Comparison of ENCODE assay signal across 1 cellular context in genomic region chr1:59361766-59362165, GRCh38.
A peak's percentile ranks its signal among the peaks of the same experiment; 100 is the strongest.
TF ChIP-seq lines count a peak whose summit lies in the region.

No MANE protein-coding gene starts in this region.

TF ChIP-seq in HepG2, 621 proteins besides CTCF, POLR2A, EP300 and RAD21:
- TF ChIP-seq ZBTB40 (IDR thresholded peaks at IDR 0.05): no peak
- TF ChIP-seq ZBTB40 (CRISPR knock-in tag; IDR thresholded peaks at IDR 0.05): no peak
- TF ChIP-seq USF2 (IDR thresholded peaks at IDR 0.05; ENCODE audit: low read depth, low read length): no peak
- TF ChIP-seq USF2 (CRISPR knock-in tag; IDR thresholded peaks at IDR 0.05; ENCODE audit: borderline replicate concordance): no peak
- TF ChIP-seq ZBTB33 (CRISPR knock-in tag; IDR thresholded peaks at IDR 0.05): 0 out of 2 replicates have a peak, but pooled peaks have one; percentile 21
- no peak for TF ChIP-seq ZFX (CRISPR knock-in tag; IDR thresholded peaks at IDR 0.05; ENCODE audit: low read depth)
